ENCODE assay signal across 20 cellular contexts in the genomic region with DNA sequence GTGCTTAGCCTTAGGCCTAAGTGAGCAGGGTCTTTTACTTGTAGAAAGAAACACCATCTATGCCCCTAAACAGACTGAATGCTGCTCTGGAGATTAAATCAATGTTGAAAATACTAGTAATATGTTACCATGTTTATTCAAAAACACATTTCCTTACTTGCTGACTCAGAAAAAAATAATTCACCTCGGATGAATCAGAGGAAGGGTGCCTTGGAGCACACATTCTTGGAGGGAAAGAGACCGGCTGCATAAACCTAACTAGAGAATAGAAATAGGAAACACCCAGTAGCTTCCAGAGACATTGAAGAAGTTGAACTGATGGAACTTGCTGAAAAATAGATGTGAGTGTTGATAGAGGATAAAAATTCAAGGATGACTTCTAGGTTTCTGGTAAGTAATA.
DNase-seq lines count a peak whose midpoint lies in the region; ATAC-seq, FAIRE-seq and TF ChIP-seq lines count a peak whose summit lies in the region.
"Had no signal": no experiment of that assay in that cellular context is flagged by ENCODE, and none has a peak within 500 bp of the region (broad histone marks: within the 10 kb centered on the region; RNA-seq: fewer than 3 reads in every experiment).

No MANE protein-coding gene starts in this region.

- no peak for TF ChIP-seq CTCF in BJ (IDR thresholded peaks at IDR 0.05; ENCODE audit: insufficient read depth, low read depth, low read length)
- TF ChIP-seq CTCF in endothelial cell of umbilical vein (IDR thresholded peaks at IDR 0.05; ENCODE audit: extremely low read depth in 1 of 2, insufficient read depth in 1 of 2, low read depth in 1 of 2, low read length in 2 of 2): no peak

- POLR2A ChIA-PET in BJ (lab: Charles Lee) (no interaction called here), endothelial cell of umbilical vein (lab: Charles Lee) (no interaction called here)
- POLR2A ChIA-PET in activated CD4-positive, alpha-beta memory T cell treated with anti-CD3 and anti-CD28 coated beads, Interleukin-2, amount 10 ng/mL, durations not matched to agents 7 days and 5 days (lab: Charles Lee): no interaction called here

- no peaks in the 10 kb centered on the region for H3K27me3 ChIP-seq in BJ (ENCODE audit: control insufficient read depth, insufficient read depth, low read length)
- H3K27me3 ChIP-seq in MG63: no peaks in the 10 kb centered on the region
- no peaks in the 10 kb centered on the region for H3K27me3 ChIP-seq in endothelial cell of umbilical vein (ENCODE audit: control insufficient read depth in 2 of 2, insufficient read depth in 2 of 2, low read length in 2 of 2)
- H3K27me3 ChIP-seq: gastrocnemius medialis, upper lobe of left lung had no signal

- H4K20me1 ChIP-seq in endothelial cell of umbilical vein (replicated peaks; ENCODE audit: control insufficient read depth, extremely low read depth, insufficient read depth, low read length): no peaks in the 10 kb centered on the region

- no peaks in the 10 kb centered on the region for H3K4me1 Mint-ChIP-seq in activated CD4-positive, alpha-beta memory T cell treated with anti-CD3 and anti-CD28 coated beads, Interleukin-2, amount 10 ng/mL, durations not matched to agents 7 days and 5 days
- H3K4me1 Mint-ChIP-seq: immature natural killer cell had no signal

- no peaks in the 10 kb centered on the region for H3K36me3 Mint-ChIP-seq in activated CD4-positive, alpha-beta memory T cell treated with anti-CD3 and anti-CD28 coated beads, Interleukin-2, amount 10 ng/mL, durations not matched to agents 7 days and 5 days (ENCODE audit: low read depth)
- H3K36me3 Mint-ChIP-seq: immature natural killer cell had no signal

- FAIRE-seq in endothelial cell of umbilical vein (lab: Jason Lieb, UNC): peak; percentile 89
- FAIRE-seq: colon, TTC549 had no signal

- no peak overlapping the region for H3K4me3 Mint-ChIP-seq in activated CD4-positive, alpha-beta memory T cell treated with anti-CD3 and anti-CD28 coated beads, Interleukin-2, amount 10 ng/mL, durations not matched to agents 7 days and 5 days
- H3K4me3 Mint-ChIP-seq: immature natural killer cell had no signal

- dilution Hi-C loops in endothelial cell of umbilical vein (cut with MboI; ENCODE audit: extremely low pct_ligation_motif_present, low sequenced_read_pairs): no loop called here

- H3K9ac ChIP-seq in endothelial cell of umbilical vein (replicated peaks; ENCODE audit: extremely low read depth, insufficient read depth, low read length): peak overlapping the region; percentile 47

- no peaks in the 10 kb centered on the region for H3K27me3 Mint-ChIP-seq in activated CD4-positive, alpha-beta memory T cell treated with anti-CD3 and anti-CD28 coated beads, Interleukin-2, amount 10 ng/mL, durations not matched to agents 7 days and 5 days

- H3K9me3 Mint-ChIP-seq in activated CD4-positive, alpha-beta memory T cell treated with anti-CD3 and anti-CD28 coated beads, Interleukin-2, amount 10 ng/mL, durations not matched to agents 7 days and 5 days: no peaks in the 10 kb centered on the region

- BruUV-seq in endothelial cell of umbilical vein (replicated peaks; lab: Mats Ljungman, UMichigan): no TSS peak

- no peaks in the 10 kb centered on the region for H3K79me2 ChIP-seq in endothelial cell of umbilical vein (ENCODE audit: control insufficient read depth, insufficient read depth, low read length)

- ATAC-seq in HG02642 (IDR thresholded peaks at IDR 0.05; ENCODE audit: poor library complexity, unreplicated experiment): no peak
- ATAC-seq: gastrocnemius medialis had no signal

- DNase-seq in BJ (ENCODE audit: low read depth): peak; percentile 36
- DNase-seq in MG63: peak; percentile 52
- peak; percentile 76 for DNase-seq in endothelial cell of umbilical vein (ENCODE audit: low read depth, low spot score)
- peak; percentile 24 for DNase-seq in myocyte (ENCODE audit: low read depth)
- DNase-seq in NCI-H2227 (lab: John Stamatoyannopoulos, UW; ENCODE audit: unreplicated experiment): no peak
- no peak for DNase-seq in activated CD4-positive, alpha-beta memory T cell treated with anti-CD3 and anti-CD28 coated beads, Interleukin-2, amount 10 ng/mL, durations not matched to agents 7 days and 5 days
- DNase-seq in NCI-H2196 treated with DMSO at 0.1 percent for 48 hours (lab: John Stamatoyannopoulos, UW; ENCODE audit: unreplicated experiment): no peak
- DNase-seq: activated naive CD4-positive, alpha-beta T cell treated with anti-CD3 and anti-CD28 coated beads, Interleukin-2, amount 50 U/mL, for 16 hours; gastrocnemius medialis; GDM1; GOT3; immature natural killer cell; posterior cingulate gyrus; SIG-M5; upper lobe of left lung had no signal

- no peak for TF ChIP-seq POLR2A in endothelial cell of umbilical vein (IDR thresholded peaks at IDR 0.05; ENCODE audit: low read depth, low read length)

- H3K27ac Mint-ChIP-seq in activated CD4-positive, alpha-beta memory T cell treated with anti-CD3 and anti-CD28 coated beads, Interleukin-2, amount 10 ng/mL, durations not matched to agents 7 days and 5 days: no peak overlapping the region
- H3K27ac Mint-ChIP-seq: immature natural killer cell had no signal

- no peaks in the 10 kb centered on the region for H3K9me1 ChIP-seq in endothelial cell of umbilical vein (replicated peaks; ENCODE audit: control insufficient read depth, extremely low read depth, insufficient read depth, low read length)

- H3K4me3 ChIP-seq in BJ (ENCODE audit: low read depth, low read length): no peak overlapping the region
- H3K4me3 ChIP-seq in MG63: no peak overlapping the region
- no peak overlapping the region for H3K4me3 ChIP-seq in endothelial cell of umbilical vein (replicated peaks in 1 of 3; ENCODE audit: insufficient read depth in 1 of 3, low read depth in 1 of 3, low read length in 3 of 3)
- H3K4me3 ChIP-seq: gastrocnemius medialis, upper lobe of left lung had no signal

- CTCF ChIA-PET in BJ (lab: Yijun Ruan, JAX): interaction anchor here (0.6 to 1.4 kb wide), 2 partner anchors 10 to 1790 kb away, joined by 3 read pairs; no protein-coding TSS in a partner anchor
- CTCF ChIA-PET in endothelial cell of umbilical vein (lab: Charles Lee): interaction anchor here (0.9 to 2.2 kb wide), 3 partner anchors 98 to 102 kb away, joined by 3 to 8 read pairs (median 4); no protein-coding TSS in a partner anchor
- CTCF ChIA-PET in activated CD4-positive, alpha-beta memory T cell treated with anti-CD3 and anti-CD28 coated beads, Interleukin-2, amount 10 ng/mL, durations not matched to agents 7 days and 5 days (lab: Charles Lee): no interaction called here

- H3K4me1 ChIP-seq in endothelial cell of umbilical vein (ENCODE audit: control insufficient read depth, extremely low read depth, insufficient read depth, low read length): peaks cover 23% of the 10 kb centered on the region
- H3K4me1 ChIP-seq: gastrocnemius medialis, upper lobe of left lung had no signal

- H3K4me2 ChIP-seq in endothelial cell of umbilical vein (ENCODE audit: insufficient read depth, low read length): peak overlapping the region; percentile 85

- intact Hi-C loops in endothelial cell of umbilical vein (cut with micrococcal nuclease): no loop called here

- peak overlapping the region; percentile 70 for H3K27ac ChIP-seq in endothelial cell of umbilical vein (ENCODE audit: insufficient read depth, low read depth, low read length)
- H3K27ac ChIP-seq: C4-2B, gastrocnemius medialis, HL-60, upper lobe of left lung had no signal

- peak overlapping the region; percentile 59 for H2AFZ ChIP-seq in endothelial cell of umbilical vein (ENCODE audit: low read depth, low read length)

- peaks cover 7% of the 10 kb centered on the region for H3K9me3 ChIP-seq in MG63
- H3K9me3 ChIP-seq in endothelial cell of umbilical vein (replicated peaks; ENCODE audit: control insufficient read depth, insufficient read depth, low read length): no peaks in the 10 kb centered on the region
- H3K9me3 ChIP-seq: gastrocnemius medialis had no signal

- H3K36me3 ChIP-seq in BJ (ENCODE audit: control insufficient read depth, insufficient read depth, low read length) (no peaks in the 10 kb centered on the region), MG63 (no peaks in the 10 kb centered on the region), endothelial cell of umbilical vein (ENCODE audit: control insufficient read depth in 2 of 2, extremely low read depth in 1 of 2, insufficient read depth in 2 of 2, low read length in 2 of 2) (no peaks in the 10 kb centered on the region)
- H3K36me3 ChIP-seq: gastrocnemius medialis, upper lobe of left lung had no signal

TF ChIP-seq in endothelial cell of umbilical vein, 7 proteins besides CTCF, POLR2A, EP300 and RAD21:
- TF ChIP-seq, protein P1, sequence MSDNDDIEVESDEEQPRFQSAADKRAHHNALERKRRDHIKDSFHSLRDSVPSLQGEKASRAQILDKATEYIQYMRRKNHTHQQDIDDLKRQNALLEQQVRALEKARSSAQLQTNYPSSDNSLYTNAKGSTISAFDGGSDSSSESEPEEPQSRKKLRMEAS (IDR thresholded peaks at IDR 0.05; ENCODE audit: insufficient read depth, insufficient read length): no peak
- TF ChIP-seq JUN (IDR thresholded peaks at IDR 0.05; ENCODE audit: borderline replicate concordance, insufficient read depth, insufficient read length, low read depth): peak; percentile 40
- peak; percentile 83 for TF ChIP-seq FOS (IDR thresholded peaks at IDR 0.05; ENCODE audit: borderline replicate concordance, insufficient read depth, low read length)
- no peak for TF ChIP-seq MYC (IDR thresholded peaks at IDR 0.05; ENCODE audit: low read depth, low read length)
- peak; percentile 39 for TF ChIP-seq GATA2 (IDR thresholded peaks at IDR 0.05; ENCODE audit: insufficient read depth, insufficient read length, low read depth, low read length)
- TF ChIP-seq POLR2AphosphoS5 (IDR thresholded peaks at IDR 0.05; ENCODE audit: insufficient read depth, low read depth, low read length): peak; percentile 61
- no peak for TF ChIP-seq EZH2 (IDR thresholded peaks at IDR 0.05; ENCODE audit: borderline replicate concordance, low read depth, low read length, severe bottlenecking)

Comparison
In these comparisons a context has a peak if more than half of its experiments do, and no peak if none do; other contexts are left out.
1. DNase-seq: peak in BJ (single experiment), MG63 (single experiment), endothelial cell of umbilical vein (single experiment) and myocyte (single experiment); none in NCI-H2227 (single experiment), activated CD4-positive, alpha-beta memory T cell treated with anti-CD3 and anti-CD28 coated beads, Interleukin-2, amount 10 ng/mL, durations not matched to agents 7 days and 5 days (single experiment) and NCI-H2196 treated with DMSO at 0.1 percent for 48 hours (single experiment).